Comparison of ENCODE assay signal across 18 cellular contexts in the genomic region with DNA sequence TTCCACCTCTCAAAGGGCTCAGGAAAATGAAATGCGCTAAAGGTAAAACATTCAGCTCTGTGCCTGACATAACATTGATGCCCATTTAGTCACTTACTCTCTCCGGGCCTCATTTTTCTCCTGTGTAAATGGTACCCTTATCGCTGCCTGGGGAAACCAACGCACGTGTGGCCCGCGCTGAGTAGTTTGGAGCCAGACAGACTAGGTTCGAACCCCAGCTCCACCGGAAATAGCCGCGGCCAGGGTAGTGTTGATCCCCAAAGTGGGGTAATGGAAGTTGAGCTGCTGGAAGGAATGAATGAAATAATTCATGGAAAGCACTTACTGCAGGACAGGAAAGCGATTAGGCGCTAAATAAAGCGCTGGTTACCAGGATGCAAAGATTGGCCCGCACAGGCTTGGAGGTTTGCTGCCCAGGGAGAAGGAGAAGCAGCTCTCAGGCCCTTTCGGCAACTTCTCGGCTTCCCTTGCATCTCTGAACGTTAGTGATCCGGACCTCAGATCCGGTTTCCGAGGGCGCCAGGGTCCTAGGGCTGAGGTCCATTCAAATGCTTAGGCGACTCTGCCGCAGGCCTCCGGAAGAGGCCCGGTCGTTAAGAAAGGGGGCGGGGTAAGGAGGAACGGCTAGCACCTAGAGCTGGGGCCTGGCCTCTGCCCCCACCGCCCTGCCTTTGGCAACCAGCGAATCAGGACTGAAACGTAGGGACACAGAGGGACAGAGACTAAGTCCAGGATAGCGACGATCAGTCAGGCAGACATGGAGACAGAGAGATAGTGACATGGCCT. TPM values are rescaled to one million over a fixed set of nuclear protein-coding genes. Genes with fewer than 3 reads are reported as not detected.
DNase-seq lines count a peak whose midpoint lies in the region; ATAC-seq, FAIRE-seq and TF ChIP-seq lines count a peak whose summit lies in the region.
"Had no signal": no experiment of that assay in that cellular context is flagged by ENCODE, and none has a peak within 500 bp of the region (broad histone marks: within the 10 kb centered on the region; RNA-seq: fewer than 3 reads in every experiment).

No MANE protein-coding gene starts in this region.

- no peak for TF ChIP-seq RAD21 in HepG2 (CRISPR knock-in tag; IDR thresholded peaks at IDR 0.05)

- no peak overlapping the region for H3K9ac ChIP-seq in HepG2 (ENCODE audit: insufficient read depth, low read depth, low read length)
- H3K9ac ChIP-seq: parathyroid adenoma had no signal

- H3K4me1 ChIP-seq in HepG2 (ENCODE audit: insufficient read depth, low read length) (peaks cover 18% of the 10 kb centered on the region; the same call in 1 of the 2 replicates), right lobe of liver (peaks cover 0 to 5% (median 0%) of the 10 kb centered on the region in 4 donors)
- H3K4me1 ChIP-seq: Caco-2, parathyroid adenoma, uterus had no signal

- WGBS in HepG2 (ENCODE audit: low lambda C conversion rate): 23% methylated on average over 19 of the region's 34 CpGs
- 4% methylated on average over 22 of the region's 34 CpGs for WGBS in right lobe of liver (ENCODE audit: insufficient coverage, low coverage, low lambda C conversion rate, missing lambda C conversion rate)

- H3K79me2 ChIP-seq in HepG2 (ENCODE audit: insufficient read depth, low read length): no peaks in the 10 kb centered on the region
- H3K79me2 ChIP-seq: parathyroid adenoma had no signal

- H3K4me1 Mint-ChIP-seq in T-helper 17 cell: peaks cover 12% of the 10 kb centered on the region

- H3K27me3 ChIP-seq in HepG2 (ENCODE audit: control insufficient read depth in 1 of 2, insufficient read depth in 2 of 2, low read length in 2 of 2): peaks cover 11 to 89% of the 10 kb centered on the region in 2 experiments; a peak in 4 of 5 replicates
- peaks cover 16 to 42% of the 10 kb centered on the region in 2 donors for H3K27me3 ChIP-seq in right lobe of liver

- peaks cover 93% of the 10 kb centered on the region for H3K27me3 Mint-ChIP-seq in T-helper 17 cell

- POLR2A ChIA-PET in HepG2 (lab: Yijun Ruan, JAX): no interaction called here

- no peak for ATAC-seq in HepG2
- no peak for ATAC-seq in right lobe of liver
- no peak for ATAC-seq in T-helper 17 cell
- ATAC-seq in HG02852 (IDR thresholded peaks at IDR 0.05; ENCODE audit: unreplicated experiment): no peak
- ATAC-seq in Right ventricle myocardium superior (ENCODE audit: poor library complexity): no peak
- ATAC-seq: activated CD8-positive, alpha-beta T cell treated with anti-CD3 and anti-CD28 coated beads, Interleukin-2, amount 10 ng/mL, durations not matched to agents 7 days and 5 days had no signal

- H3K27ac Mint-ChIP-seq in T-helper 17 cell: peak overlapping the region; percentile 29
- H3K27ac Mint-ChIP-seq: activated CD8-positive, alpha-beta T cell treated with anti-CD3 and anti-CD28 coated beads, Interleukin-2, amount 10 ng/mL, durations not matched to agents 7 days and 5 days; dendritic cell treated with granulocyte-macrophage colony-stimulating factor and Interleukin-4, amounts not matched to agents 40 ng/mL and 50 ng/mL, for 4 days had no signal

- no peaks in the 10 kb centered on the region for H4K20me1 ChIP-seq in HepG2 (ENCODE audit: insufficient read depth, low read length)

- no peak for TF ChIP-seq CTCF in HepG2 (CRISPR knock-in tag; IDR thresholded peaks at IDR 0.05)
- TF ChIP-seq CTCF in right lobe of liver (IDR thresholded peaks at IDR 0.05): no peak

- TF ChIP-seq EP300 in HepG2 (IDR thresholded peaks at IDR 0.05; ENCODE audit: low read depth in 2 of 2, low read length in 2 of 2) (no peak), HepG2 (CRISPR knock-in tag; IDR thresholded peaks at IDR 0.05; ENCODE audit: borderline replicate concordance) (no peak)

- CTCF ChIA-PET in HepG2 (lab: Yijun Ruan, JAX; ENCODE audit: low intra/inter-chr PET ratio, low total read pairs): no interaction called here

- H3K36me3 ChIP-seq in HepG2 (replicated peaks in 1 of 2; ENCODE audit: control insufficient read depth in 1 of 2, insufficient read depth in 2 of 2, low read length in 2 of 2) (no peaks in the 10 kb centered on the region), right lobe of liver (no peaks in the 10 kb centered on the region)
- H3K36me3 ChIP-seq: esophagus muscularis mucosa, uterus had no signal

- intact Hi-C loops in HepG2 (cut with micrococcal nuclease; ENCODE audit: unreplicated experiment): no loop called here
- intact Hi-C loops in right lobe of liver (cut with DNase I): loop anchor here in 1 of 2 donors (10.0 kb wide), 1 partner anchor 786 kb away; no protein-coding TSS in a partner anchor
- intact Hi-C loops in Right ventricle myocardium superior (cut with DNase I): no loop called here

- DNase-seq in HepG2 (ENCODE audit: low spot score) (no peak), right lobe of liver (no peak), T-helper 17 cell (no peak), left kidney (ENCODE audit: low read depth, low spot score) (peak; percentile 55), D341Med (ENCODE audit: low spot score) (no peak), Right ventricle myocardium superior (no peak)
- DNase-seq in activated CD4-positive, CD25-positive, alpha-beta regulatory T cell treated with anti-CD3 and anti-CD28 coated beads, Interleukin-2, amount 50 U/mL, for 72 hours: no peak
- DNase-seq: activated CD8-positive, alpha-beta T cell treated with anti-CD3 and anti-CD28 coated beads, Interleukin-2, amount 10 ng/mL, durations not matched to agents 7 days and 5 days; Caco-2; glutamatergic neuron; NCI-H2081; NCI-H524 treated with DMSO at 0.1 percent for 48 hours; uterus had no signal

- H3K4me3 Mint-ChIP-seq in T-helper 17 cell: peak overlapping the region; percentile 22
- H3K4me3 Mint-ChIP-seq: activated CD8-positive, alpha-beta T cell treated with anti-CD3 and anti-CD28 coated beads, Interleukin-2, amount 10 ng/mL, durations not matched to agents 7 days and 5 days; dendritic cell treated with granulocyte-macrophage colony-stimulating factor and Interleukin-4, amounts not matched to agents 40 ng/mL and 50 ng/mL, for 4 days had no signal

- 0 out of 2 replicates have a peak overlapping the region, but pooled peaks have one; percentile 15 for H3K4me2 ChIP-seq in HepG2 (ENCODE audit: low read depth, low read length)

- no peak overlapping the region for H3K27ac ChIP-seq in HepG2 (ENCODE audit: extremely low read length, insufficient read depth, low read length)
- no peak overlapping the region for H3K27ac ChIP-seq in right lobe of liver
- H3K27ac ChIP-seq: esophagus muscularis mucosa, parathyroid adenoma, uterus had no signal

- H3K36me3 Mint-ChIP-seq in T-helper 17 cell (ENCODE audit: low read depth): no peaks in the 10 kb centered on the region

- in situ Hi-C loops in HepG2 (cut with HindIII; ENCODE audit: extremely low pct_ligation_motif_present, low pct_unique_long_range_greater_than_20kb): no loop called here

- no TSS peak for BruUV-seq in HepG2 (replicated peaks; lab: Mats Ljungman, UMichigan)

- H3K9me3 ChIP-seq in HepG2 (ENCODE audit: low read length): no peaks in the 10 kb centered on the region
- no peaks in the 10 kb centered on the region for H3K9me3 ChIP-seq in right lobe of liver
- peaks cover 3% of the 10 kb centered on the region for H3K9me3 ChIP-seq in T-helper 17 cell (ENCODE audit: control insufficient read depth, low read length, poor library complexity, severe bottlenecking)
- H3K9me3 ChIP-seq: Caco-2, esophagus muscularis mucosa, uterus had no signal

- H2AFZ ChIP-seq in HepG2 (ENCODE audit: low read length): no peak overlapping the region
- H2AFZ ChIP-seq: parathyroid adenoma had no signal

- FAIRE-seq in HepG2 (lab: Jason Lieb, UNC): no peak

- no peak overlapping the region; a peak in 1 of 6 replicates for H3K4me3 ChIP-seq in HepG2 (replicated peaks in 1 of 3; ENCODE audit: insufficient read depth in 1 of 3, low read depth in 2 of 3, low read length in 3 of 3)
- H3K4me3 ChIP-seq in right lobe of liver: no peak overlapping the region
- H3K4me3 ChIP-seq: esophagus muscularis mucosa, uterus had no signal

- TF ChIP-seq POLR2A in HepG2 (IDR thresholded peaks at IDR 0.05; ENCODE audit: insufficient read depth in 1 of 2, low read depth in 2 of 2, low read length in 2 of 2) (no peak), right lobe of liver (IDR thresholded peaks at IDR 0.05) (no peak)

RNA-seq across cellular contexts. Expression of gene NKX3-2, which starts 13.3 kb away (rescaled TPM):
- total RNA-seq in HepG2 (2016; rRNA removed; fragmentation: Illumina TruSeq; extraction: Trizol) (0.07 and 0.13 TPM in 2 replicates), right lobe of liver (not detected), T-helper 17 cell (not detected), Right ventricle myocardium superior (not detected)
- not detected in 2 replicates for total RNA-seq in HepG2 (2016; cell fraction: cytosol; rRNA removed; fragmentation: Illumina TruSeq; extraction: Trizol; ENCODE audit: low read depth)
- 0.22 TPM in 1 of 2 replicates, not detected in the other for total RNA-seq in HepG2 (2016; cell fraction: insoluble cytoplasmic fraction; rRNA removed; fragmentation: Illumina TruSeq; extraction: Trizol)
- 0.06 and 0.07 TPM in 2 replicates for total RNA-seq in HepG2 (2016; cell fraction: membrane; rRNA removed; fragmentation: Illumina TruSeq; extraction: Trizol)
- 0.16 TPM in 1 of 2 replicates, not detected in the other for total RNA-seq in HepG2 (2016; cell fraction: nucleus; rRNA removed; fragmentation: Illumina TruSeq; extraction: Trizol)
- polyA plus RNA-seq in HepG2 (2011; rRNA removed): 0.07 and 0.12 TPM in 2 replicates
- polyA plus RNA-seq in HepG2 (2011; cell fraction: cytosol; rRNA removed): 0.05 and 0.08 TPM in 2 replicates
- 0.29 and 0.33 TPM in 2 replicates for polyA plus RNA-seq in HepG2 (2011; cell fraction: nucleus; rRNA removed)
- polyA plus RNA-seq in HepG2 (2012): 0.04 and 0.07 TPM in 2 replicates
- polyA plus RNA-seq in HepG2 (2016; cell fraction: cytosol; fragmentation: Illumina TruSeq; extraction: Trizol; ENCODE audit: low read depth): not detected in 2 replicates
- polyA plus RNA-seq in HepG2 (2016; cell fraction: insoluble cytoplasmic fraction; fragmentation: Illumina TruSeq; extraction: Trizol; ENCODE audit: low read depth): not detected in 2 replicates
- polyA plus RNA-seq in HepG2 (2016; cell fraction: membrane; fragmentation: Illumina TruSeq; extraction: Trizol; ENCODE audit: low read depth): not detected in 2 replicates
- polyA plus RNA-seq in HepG2 (2016; cell fraction: nucleus; fragmentation: Illumina TruSeq; extraction: Trizol; ENCODE audit: insufficient read depth, low read depth): 0.27 TPM in 1 of 2 replicates, not detected in the other
- 0.05 and 0.18 TPM in 2 replicates for polyA minus RNA-seq in HepG2 (2011; rRNA and poly(A)+ RNA removed; ENCODE audit: low replicate concordance)
- polyA minus RNA-seq in HepG2 (2011; cell fraction: cytosol; rRNA and poly(A)+ RNA removed): not detected in 2 replicates
- 0.13 TPM in 1 of 2 replicates, not detected in the other for polyA minus RNA-seq in HepG2 (2011; cell fraction: nucleus; rRNA and poly(A)+ RNA removed)
- total RNA-seq: activated CD8-positive, alpha-beta T cell treated with anti-CD3 and anti-CD28 coated beads, Interleukin-2, amount 10 ng/mL, durations not matched to agents 7 days and 5 days had no signal
- polyA plus RNA-seq: AG04450 had no signal

RNA-seq across cellular contexts. Expression of gene RAB28, which starts 46.9 kb away (rescaled TPM):
- 18.2 and 20.9 TPM in 2 replicates for total RNA-seq in HepG2 (2016; rRNA removed; fragmentation: Illumina TruSeq; extraction: Trizol)
- total RNA-seq in HepG2 (2016; cell fraction: cytosol; rRNA removed; fragmentation: Illumina TruSeq; extraction: Trizol; ENCODE audit: low read depth): 10.2 and 13.2 TPM in 2 replicates
- 18.2 and 18.8 TPM in 2 replicates for total RNA-seq in HepG2 (2016; cell fraction: insoluble cytoplasmic fraction; rRNA removed; fragmentation: Illumina TruSeq; extraction: Trizol)
- total RNA-seq in HepG2 (2016; cell fraction: membrane; rRNA removed; fragmentation: Illumina TruSeq; extraction: Trizol): 23.4 and 23.7 TPM in 2 replicates
- total RNA-seq in HepG2 (2016; cell fraction: nucleus; rRNA removed; fragmentation: Illumina TruSeq; extraction: Trizol): 28.8 and 32.8 TPM in 2 replicates
- polyA plus RNA-seq in HepG2 (2011; rRNA removed): 9.4 and 11.8 TPM in 2 replicates
- 6.1 and 9.1 TPM in 2 replicates for polyA plus RNA-seq in HepG2 (2011; cell fraction: cytosol; rRNA removed)
- polyA plus RNA-seq in HepG2 (2011; cell fraction: nucleus; rRNA removed): 5.8 and 6.3 TPM in 2 replicates
- polyA plus RNA-seq in HepG2 (2012): 9.1 and 9.7 TPM in 2 replicates
- polyA plus RNA-seq in HepG2 (2016; cell fraction: cytosol; fragmentation: Illumina TruSeq; extraction: Trizol; ENCODE audit: low read depth): 10.5 and 11.4 TPM in 2 replicates
- polyA plus RNA-seq in HepG2 (2016; cell fraction: insoluble cytoplasmic fraction; fragmentation: Illumina TruSeq; extraction: Trizol; ENCODE audit: low read depth): 20.2 and 24.7 TPM in 2 replicates
- 17.6 and 17.9 TPM in 2 replicates for polyA plus RNA-seq in HepG2 (2016; cell fraction: membrane; fragmentation: Illumina TruSeq; extraction: Trizol; ENCODE audit: low read depth)
- 17.4 and 20.1 TPM in 2 replicates for polyA plus RNA-seq in HepG2 (2016; cell fraction: nucleus; fragmentation: Illumina TruSeq; extraction: Trizol; ENCODE audit: insufficient read depth, low read depth)
- polyA minus RNA-seq in HepG2 (2011; rRNA and poly(A)+ RNA removed; ENCODE audit: low replicate concordance): 6.0 and 7.7 TPM in 2 replicates
- 4.1 and 5.9 TPM in 2 replicates for polyA minus RNA-seq in HepG2 (2011; cell fraction: cytosol; rRNA and poly(A)+ RNA removed)
- 39.0 and 45.6 TPM in 2 replicates for polyA minus RNA-seq in HepG2 (2011; cell fraction: nucleus; rRNA and poly(A)+ RNA removed)
- 1 to 10 TPM; 3.8 to 5.8 (median 5.1) TPM for total RNA-seq in right lobe of liver
- total RNA-seq in T-helper 17 cell: 1 to 10 TPM; 8.4 to 8.9 TPM
- 20.5 TPM for total RNA-seq in Right ventricle myocardium superior
